In genomic region chr18:76757343-76757742, GRCh38 we compare ENCODE assay signal across 1 cellular context.
TF ChIP-seq lines count a peak whose summit lies in the region.

No MANE protein-coding gene starts in this region.

TF ChIP-seq in GM12878, 131 proteins besides CTCF, POLR2A, EP300 and RAD21 (continued from another document):
- no peak for TF ChIP-seq RELB (IDR thresholded peaks at IDR 0.05; ENCODE audit: low read depth)
